Comparison of ENCODE assay signal across 8 cellular contexts in the genomic region with DNA sequence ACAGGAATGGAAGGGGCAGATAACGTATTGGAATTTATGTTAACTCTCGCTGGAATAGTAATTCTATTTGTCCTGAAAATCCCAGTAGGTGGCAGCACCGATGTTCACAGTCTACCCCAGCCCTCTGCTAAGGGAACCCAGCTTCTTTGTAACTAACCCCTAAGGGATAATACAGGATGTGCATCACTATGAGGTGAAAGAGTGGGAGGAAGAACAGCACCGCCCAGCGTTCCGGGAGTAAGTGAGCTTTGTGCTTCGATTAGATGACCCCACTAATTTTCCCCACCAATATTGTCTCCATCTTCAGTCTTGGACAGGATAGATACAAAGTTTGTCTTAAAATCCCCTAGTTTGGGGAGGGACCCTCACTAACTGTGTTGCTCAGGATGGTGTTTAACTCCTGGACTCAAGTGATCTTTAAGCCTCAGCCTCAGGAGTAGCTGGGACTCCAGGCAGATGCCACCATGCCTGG. TPM values are rescaled to one million over a fixed set of nuclear protein-coding genes. Genes with fewer than 3 reads are reported as not detected.
DNase-seq lines count a peak whose midpoint lies in the region; ATAC-seq, FAIRE-seq and TF ChIP-seq lines count a peak whose summit lies in the region.

No MANE protein-coding gene starts in this region.

- peak; percentile 91 for DNase-seq in AG04450 (ENCODE audit: low read depth, low spot score)
- peak; percentile 71 for DNase-seq in NCI-H2227 treated with DMSO at 0.1 percent for 48 hours (lab: John Stamatoyannopoulos, UW)
- DNase-seq in activated CD4-positive, CD25-positive, alpha-beta regulatory T cell treated with anti-CD3 and anti-CD28 coated beads, Interleukin-2, amount 50 U/mL, for 72 hours, result peak; percentile 59
- DNase-seq in dedifferentiated amniotic fluid mesenchymal stem cell (ENCODE audit: extremely low spot score), result peak; percentile 92
- DNase-seq in HepG2 (ENCODE audit: low spot score), result peak; percentile 93
- peak; percentile 79 to 82 for DNase-seq in stimulated activated CD4-positive, alpha-beta T cell treated with anti-CD3 and anti-CD28 coated beads, Interleukin-2, amount 100 ng/mL, for 24 hours

- no peak overlapping the region for H2AFZ ChIP-seq in HepG2 (ENCODE audit: low read length)

- POLR2A ChIA-PET in AG04450 (lab: Yijun Ruan, JAX) (interaction anchor here (0.5 to 4.1 kb wide), 12 partner anchors 9 to 144 kb away, joined by 3 to 107 read pairs (median 3); no protein-coding TSS in a partner anchor), HepG2 (lab: Yijun Ruan, JAX) (interaction anchor here (0.6 to 4.1 kb wide), 12 partner anchors 15 to 101 kb away, joined by 3 to 24 read pairs (median 5); no protein-coding TSS in a partner anchor)

- ATAC-seq in GM18861 (IDR thresholded peaks at IDR 0.05; ENCODE audit: unreplicated experiment) (peak; percentile 77), HG03095 (IDR thresholded peaks at IDR 0.05; ENCODE audit: unreplicated experiment) (peak; percentile 79), HepG2 (peak; percentile 96)

- peaks cover 27% of the 10 kb centered on the region for H4K20me1 ChIP-seq in HepG2 (ENCODE audit: insufficient read depth, low read length)

- peak; percentile 78 for TF ChIP-seq RAD21 in HepG2 (CRISPR knock-in tag; IDR thresholded peaks at IDR 0.05)

- FAIRE-seq in HepG2 (lab: Jason Lieb, UNC), result peak; percentile 96

- in situ Hi-C loops in HepG2 (cut with HindIII; ENCODE audit: extremely low pct_ligation_motif_present, low pct_unique_long_range_greater_than_20kb), result loop anchor here (10.0 kb wide), 2 partner anchors 62 to 78 kb away; no protein-coding TSS in a partner anchor

- TF ChIP-seq POLR2A in HepG2 (IDR thresholded peaks at IDR 0.05; ENCODE audit: insufficient read depth in 1 of 2, low read depth in 2 of 2, low read length in 2 of 2), result no peak

- TF ChIP-seq CTCF in AG04450 (IDR thresholded peaks at IDR 0.05; ENCODE audit: low read depth, low read length), result peak; percentile 81
- TF ChIP-seq CTCF in HepG2 (CRISPR knock-in tag; IDR thresholded peaks at IDR 0.05), result peak; percentile 82

- H3K27ac ChIP-seq in AG04450 (ENCODE audit: low read depth, low read length) (peak overlapping the region; percentile 42), HepG2 (ENCODE audit: extremely low read length, insufficient read depth, low read length) (peak overlapping the region; percentile 75)

- peaks cover 46% of the 10 kb centered on the region for H3K79me2 ChIP-seq in HepG2 (ENCODE audit: insufficient read depth, low read length)

- peak overlapping the region; percentile 79 for H3K4me2 ChIP-seq in HepG2 (ENCODE audit: low read depth, low read length)

- CTCF ChIA-PET in AG04450 (lab: Charles Lee), result interaction anchor here (0.5 to 4.8 kb wide), 62 partner anchors 10 to 254 kb away, joined by 3 to 64 read pairs (median 4); partner anchors contain the start of genes C3AR1 and FOXJ2
- CTCF ChIA-PET in HepG2 (lab: Yijun Ruan, JAX; ENCODE audit: low intra/inter-chr PET ratio, low total read pairs), result interaction anchor here (1.1 to 2.6 kb wide), 6 partner anchors 26 to 101 kb away, joined by 3 to 20 read pairs (median 7); no protein-coding TSS in a partner anchor

- no peak for TF ChIP-seq EP300 in HepG2 (IDR thresholded peaks at IDR 0.05; ENCODE audit: low read depth in 2 of 2, low read length in 2 of 2)
- no peak for TF ChIP-seq EP300 in HepG2 (CRISPR knock-in tag; IDR thresholded peaks at IDR 0.05; ENCODE audit: borderline replicate concordance)

- peak overlapping the region; percentile 95 for H3K9ac ChIP-seq in HepG2 (ENCODE audit: insufficient read depth, low read depth, low read length)

- H3K27me3 ChIP-seq in AG04450 (ENCODE audit: control insufficient read depth, insufficient read depth, low read length) (no peaks in the 10 kb centered on the region), HepG2 (ENCODE audit: control insufficient read depth in 1 of 2, insufficient read depth in 2 of 2, low read length in 2 of 2) (no peaks in the 10 kb centered on the region; a peak in 1 of 5 replicates)

- no TSS peak for BruUV-seq in HepG2 (replicated peaks; lab: Mats Ljungman, UMichigan)

- H3K9me3 ChIP-seq in AG04450 (ENCODE audit: control insufficient read depth, insufficient read depth, low read length) (no peaks in the 10 kb centered on the region; the same call in 1 of the 2 replicates), HepG2 (ENCODE audit: low read length) (no peaks in the 10 kb centered on the region)

- peaks cover 65% of the 10 kb centered on the region for H3K4me1 ChIP-seq in HepG2 (ENCODE audit: insufficient read depth, low read length)

- intact Hi-C loops in HepG2 (cut with micrococcal nuclease; ENCODE audit: unreplicated experiment), result loop anchor here (1.0 to 2.0 kb wide), 3 partner anchors 26 to 73 kb away; no protein-coding TSS in a partner anchor

- peaks cover 7 to 47% of the 10 kb centered on the region in 2 experiments; a peak in 4 of 5 replicates for H3K36me3 ChIP-seq in HepG2 (replicated peaks in 1 of 2; ENCODE audit: control insufficient read depth in 1 of 2, insufficient read depth in 2 of 2, low read length in 2 of 2)

- peak overlapping the region; percentile 93 for H3K4me3 ChIP-seq in AG04450 (ENCODE audit: low read depth, low read length)
- H3K4me3 ChIP-seq in HepG2 (replicated peaks in 1 of 3; ENCODE audit: insufficient read depth in 1 of 3, low read depth in 2 of 3, low read length in 3 of 3), result peak overlapping the region; percentile 84 to 99 (median 84)

- WGBS in HepG2 (ENCODE audit: low lambda C conversion rate), result 11% methylated on average over 7 of the region's 7 CpGs

TF ChIP-seq in HepG2, 621 proteins besides CTCF, POLR2A, EP300 and RAD21 (continues in another document):
- TF ChIP-seq PPARG (CRISPR knock-in tag; conservative IDR thresholded peaks at IDR 0.05) (0 out of 2 replicates have a peak, but pooled peaks have one; percentile 12), ELF4 (CRISPR knock-in tag; IDR thresholded peaks at IDR 0.05; ENCODE audit: borderline replicate concordance) (no peak), ARNT2 (CRISPR knock-in tag; IDR thresholded peaks at IDR 0.05; ENCODE audit: low read depth) (0 out of 2 replicates have a peak, but pooled peaks have one; percentile 34), ZNF670 (CRISPR knock-in tag; IDR thresholded peaks at IDR 0.05; ENCODE audit: borderline replicate concordance) (no peak), ZBTB7B (CRISPR knock-in tag; IDR thresholded peaks at IDR 0.05) (peak; percentile 55; the same call in 1 of the 2 replicates), HMGXB4 (CRISPR knock-in tag; IDR thresholded peaks at IDR 0.05; ENCODE audit: borderline replicate concordance in 1 of 2, low read depth in 1 of 2) (peak; percentile 83 to 91), MZF1 (CRISPR knock-in tag; IDR thresholded peaks at IDR 0.05; ENCODE audit: borderline replicate concordance) (no peak), ZBTB21 (CRISPR knock-in tag; IDR thresholded peaks at IDR 0.05) (peak; percentile 49; the same call in 1 of the 2 replicates), HCFC1 (IDR thresholded peaks at IDR 0.05; ENCODE audit: low read depth, low read length) (no peak), SRF (IDR thresholded peaks at IDR 0.05; ENCODE audit: low read depth, low read length) (0 out of 2 replicates have a peak, but pooled peaks have one; percentile 34), ISL2 (CRISPR knock-in tag; IDR thresholded peaks at IDR 0.05) (peak; percentile 41; the same call in 1 of the 2 replicates), ETV5 (CRISPR knock-in tag; IDR thresholded peaks at IDR 0.05; ENCODE audit: borderline replicate concordance) (peak; percentile 49; the same call in 1 of the 2 replicates), IKZF1 (IDR thresholded peaks at IDR 0.05) (no peak), KMT2A (CRISPR knock-in tag; IDR thresholded peaks at IDR 0.05) (peak; percentile 43; the same call in 1 of the 2 replicates), ZNF34 (CRISPR knock-in tag; IDR thresholded peaks at IDR 0.05; ENCODE audit: borderline replicate concordance) (no peak)

RNA-seq across cellular contexts. Expression of gene SLC2A3, which starts 2.7 kb away (rescaled TPM):
- polyA plus RNA-seq in AG04450 (2011; rRNA removed) (57.7 and 58.5 TPM in 2 replicates), HepG2 (2011; rRNA removed) (282 and 580 TPM in 2 replicates)
- polyA minus RNA-seq in AG04450 (2011; rRNA and poly(A)+ RNA removed), result 79.7 and 120 TPM in 2 replicates
- 22.6 and 39.3 TPM in 2 replicates for total RNA-seq in HepG2 (2016; rRNA removed; fragmentation: Illumina TruSeq; extraction: Trizol)
- 4.1 and 6.1 TPM in 2 replicates for total RNA-seq in HepG2 (2016; cell fraction: cytosol; rRNA removed; fragmentation: Illumina TruSeq; extraction: Trizol; ENCODE audit: low read depth)
- 23.5 and 38.0 TPM in 2 replicates for total RNA-seq in HepG2 (2016; cell fraction: insoluble cytoplasmic fraction; rRNA removed; fragmentation: Illumina TruSeq; extraction: Trizol)
- 8.7 and 10.8 TPM in 2 replicates for total RNA-seq in HepG2 (2016; cell fraction: membrane; rRNA removed; fragmentation: Illumina TruSeq; extraction: Trizol)
- 44.8 and 53.2 TPM in 2 replicates for total RNA-seq in HepG2 (2016; cell fraction: nucleus; rRNA removed; fragmentation: Illumina TruSeq; extraction: Trizol)
- 309 and 461 TPM in 2 replicates for polyA plus RNA-seq in HepG2 (2011; cell fraction: cytosol; rRNA removed)
- polyA plus RNA-seq in HepG2 (2011; cell fraction: nucleus; rRNA removed), result 109 and 185 TPM in 2 replicates
- polyA plus RNA-seq in HepG2 (2012), result 113 and 491 TPM in 2 replicates
- polyA plus RNA-seq in HepG2 (2016; cell fraction: cytosol; fragmentation: Illumina TruSeq; extraction: Trizol; ENCODE audit: low read depth), result 1.8 and 2.1 TPM in 2 replicates
- polyA plus RNA-seq in HepG2 (2016; cell fraction: insoluble cytoplasmic fraction; fragmentation: Illumina TruSeq; extraction: Trizol; ENCODE audit: low read depth), result 10.2 and 12.0 TPM in 2 replicates
- 3.1 and 4.6 TPM in 2 replicates for polyA plus RNA-seq in HepG2 (2016; cell fraction: membrane; fragmentation: Illumina TruSeq; extraction: Trizol; ENCODE audit: low read depth)
- polyA plus RNA-seq in HepG2 (2016; cell fraction: nucleus; fragmentation: Illumina TruSeq; extraction: Trizol; ENCODE audit: insufficient read depth, low read depth), result 49.3 and 51.9 TPM in 2 replicates
- 79.9 and 1,387 TPM in 2 replicates for polyA minus RNA-seq in HepG2 (2011; rRNA and poly(A)+ RNA removed; ENCODE audit: low replicate concordance)
- 227 and 431 TPM in 2 replicates for polyA minus RNA-seq in HepG2 (2011; cell fraction: cytosol; rRNA and poly(A)+ RNA removed)
- polyA minus RNA-seq in HepG2 (2011; cell fraction: nucleus; rRNA and poly(A)+ RNA removed), result 200 and 331 TPM in 2 replicates

Comparison
In these comparisons a context has a peak if more than half of its experiments do, and no peak if none do; other contexts are left out.
1. Peak in every context shown above with its lines: DNase-seq, ATAC-seq, H3K4me3 ChIP-seq and H3K27ac ChIP-seq.